Comparison of ENCODE assay signal across 17 cellular contexts in the genomic region with DNA sequence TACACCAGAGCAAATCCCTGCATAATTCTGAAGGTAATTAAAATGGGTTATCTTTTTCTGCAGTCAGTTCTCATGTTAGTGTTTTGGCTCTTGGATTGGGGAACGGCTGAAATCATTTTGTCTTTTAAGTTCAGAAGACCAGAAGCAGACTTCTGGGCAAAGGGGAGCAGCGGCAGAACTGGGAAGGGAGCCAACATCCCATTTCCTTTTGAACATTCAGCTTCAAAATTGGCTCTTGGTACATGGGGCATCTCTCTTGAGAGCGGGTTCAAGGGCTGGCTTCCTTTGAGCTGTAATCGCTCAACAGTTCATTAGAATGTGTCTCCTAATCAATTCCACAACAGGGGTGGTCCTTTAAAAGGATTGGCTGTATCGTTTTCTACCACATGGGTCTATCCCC.
DNase-seq lines count a peak whose midpoint lies in the region; ATAC-seq and TF ChIP-seq lines count a peak whose summit lies in the region.
"Had no signal": no experiment of that assay in that cellular context is flagged by ENCODE, and none has a peak within 500 bp of the region (broad histone marks: within the 10 kb centered on the region; RNA-seq: fewer than 3 reads in every experiment).

No MANE protein-coding gene starts in this region.

- no peak for ATAC-seq in GM18511 (IDR thresholded peaks at IDR 0.05; ENCODE audit: unreplicated experiment)
- ATAC-seq: PC-3 had no signal

- DNase-seq in BE2C (peak; percentile 36), G401 (ENCODE audit: low spot score) (peak; percentile 23), NCI-H446 (lab: John Stamatoyannopoulos, UW) (peak; percentile 68 to 86), myocyte (ENCODE audit: low read depth) (peak; percentile 4), NCI-H2029 treated with DMSO at 0.1 percent for 48 hours (lab: John Stamatoyannopoulos, UW) (no peak), SHP77 treated with DMSO at 0.1 percent for 48 hours (lab: John Stamatoyannopoulos, UW) (no peak)
- DNase-seq: ACHN; CD4-positive, alpha-beta memory T cell; H9; IMR-90; Kasumi-1; NCI-H1436; NCI-H524 treated with DMSO at 0.1 percent for 48 hours; PC-3; SK-N-SH; T-helper 1 cell had no signal

- no peaks in the 10 kb centered on the region for H3K36me3 ChIP-seq in BE2C

- in situ Hi-C loops in G401 (cut with HindIII; ENCODE audit: low sequenced_read_pairs), result no loop called here

- H3K27me3 ChIP-seq in BE2C, result no peaks in the 10 kb centered on the region

- peaks cover 8% of the 10 kb centered on the region for H3K4me1 ChIP-seq in BE2C

- no peak for TF ChIP-seq CTCF in BE2C (IDR thresholded peaks at IDR 0.05; ENCODE audit: low read depth, low read length)

- no peaks in the 10 kb centered on the region for H3K9me3 ChIP-seq in BE2C
- H3K9me3 ChIP-seq: SK-N-SH had no signal

- H3K4me3 ChIP-seq in BE2C (ENCODE audit: low read depth, low read length), result peak overlapping the region; percentile 3; the same call in 1 of the 2 replicates

Comparison
In these comparisons a context has a peak if more than half of its experiments do, and no peak if none do; other contexts are left out.
1. DNase-seq: peak in BE2C (single experiment), G401 (single experiment), NCI-H446 (2 of 2) and myocyte (single experiment); none in NCI-H2029 treated with DMSO at 0.1 percent for 48 hours (single experiment) and SHP77 treated with DMSO at 0.1 percent for 48 hours (single experiment).